10 cellular contexts compared by ENCODE assay signal in the genomic region with DNA sequence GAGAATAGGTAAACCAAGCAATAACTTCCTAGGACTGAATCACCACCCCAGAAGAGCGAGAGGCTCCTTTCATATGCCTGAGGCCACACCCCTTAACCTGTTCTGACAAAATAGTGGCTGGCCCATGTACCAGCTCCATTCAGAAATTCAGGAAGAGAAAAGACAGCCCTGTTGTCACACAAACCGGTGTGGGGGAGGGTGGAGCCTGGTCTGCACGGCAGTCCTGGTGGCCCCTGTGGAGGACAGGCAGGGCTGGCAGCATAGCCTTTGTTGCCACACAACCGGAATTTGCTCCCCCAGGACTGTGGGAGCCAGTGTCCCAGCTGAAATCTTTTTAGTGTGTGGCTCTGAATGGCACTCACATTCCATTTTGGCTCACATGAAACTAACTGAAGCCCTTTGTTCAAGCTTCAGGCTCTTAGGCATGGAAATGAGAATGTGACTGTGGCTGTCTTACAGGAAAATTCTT. TPM values are rescaled to one million over a fixed set of nuclear protein-coding genes. Genes with fewer than 3 reads are reported as not detected.
DNase-seq lines count a peak whose midpoint lies in the region; FAIRE-seq and TF ChIP-seq lines count a peak whose summit lies in the region.
"Had no signal": no experiment of that assay in that cellular context is flagged by ENCODE, and none has a peak within 500 bp of the region (broad histone marks: within the 10 kb centered on the region; RNA-seq: fewer than 3 reads in every experiment).

No MANE protein-coding gene starts in this region.

- peak overlapping the region; percentile 83 for H3K27ac Mint-ChIP-seq in activated T-cell treated with anti-CD3 and anti-CD28 coated beads, Interleukin-2, amount 50 U/mL, for 24 hours
- H3K27ac Mint-ChIP-seq in astrocyte (ENCODE audit: unreplicated experiment), result peak overlapping the region; percentile 59

- H3K27me3 ChIP-seq in astrocyte (ENCODE audit: insufficient read depth, low read length) (no peaks in the 10 kb centered on the region), transverse colon (no peaks in the 10 kb centered on the region)

- peaks cover 85% of the 10 kb centered on the region for H3K36me3 Mint-ChIP-seq in activated T-cell treated with anti-CD3 and anti-CD28 coated beads, Interleukin-2, amount 50 U/mL, for 24 hours (ENCODE audit: low read depth)
- peaks cover 4% of the 10 kb centered on the region for H3K36me3 Mint-ChIP-seq in astrocyte (ENCODE audit: low read depth, unreplicated experiment)

- TF ChIP-seq CTCF in astrocyte (IDR thresholded peaks at IDR 0.05; ENCODE audit: insufficient read depth, low read depth, low read length), result no peak
- no peak for TF ChIP-seq CTCF in transverse colon (IDR thresholded peaks at IDR 0.05)

- TF ChIP-seq EP300 in transverse colon (IDR thresholded peaks at IDR 0.05; ENCODE audit: low read depth), result no peak

- H3K27ac ChIP-seq in astrocyte (ENCODE audit: low read depth, low read length), result no peak overlapping the region
- peak overlapping the region; percentile 6 to 49 (median 37) for H3K27ac ChIP-seq in transverse colon

- no peak overlapping the region for H3K4me2 ChIP-seq in astrocyte (ENCODE audit: low read length)

- H3K4me3 ChIP-seq in astrocyte (ENCODE audit: insufficient read depth, low read depth, low read length) (no peak overlapping the region), transverse colon (no peak overlapping the region)

- H3K9me3 Mint-ChIP-seq in activated T-cell treated with anti-CD3 and anti-CD28 coated beads, Interleukin-2, amount 50 U/mL, for 24 hours, result no peaks in the 10 kb centered on the region
- no peaks in the 10 kb centered on the region for H3K9me3 Mint-ChIP-seq in astrocyte (ENCODE audit: unreplicated experiment)

- H3K9me3 ChIP-seq in astrocyte (ENCODE audit: insufficient read depth, low read depth, low read length) (no peaks in the 10 kb centered on the region), transverse colon (no peaks in the 10 kb centered on the region)

- no peak overlapping the region for H3K9ac ChIP-seq in astrocyte (ENCODE audit: low read length)

- no peak for TF ChIP-seq POLR2A in transverse colon (IDR thresholded peaks at IDR 0.05)

- peaks cover 36% of the 10 kb centered on the region for H3K4me1 Mint-ChIP-seq in activated T-cell treated with anti-CD3 and anti-CD28 coated beads, Interleukin-2, amount 50 U/mL, for 24 hours (ENCODE audit: low read depth)
- H3K4me1 Mint-ChIP-seq in astrocyte (ENCODE audit: low read depth, unreplicated experiment), result peaks cover 37% of the 10 kb centered on the region

- no peak for FAIRE-seq in astrocyte (lab: Jason Lieb, UNC)
- FAIRE-seq: D721Med, TTC549 had no signal

- intact Hi-C loops in transverse colon (cut with DNase I; ENCODE audit: low total_unique reads), result no loop called here

- peaks cover 24% of the 10 kb centered on the region for H3K36me3 ChIP-seq in astrocyte (ENCODE audit: insufficient read depth, low read length)
- H3K36me3 ChIP-seq in transverse colon, result peaks cover 0 to 27% (median 7%) of the 10 kb centered on the region in 4 donors

- H3K27me3 Mint-ChIP-seq in activated T-cell treated with anti-CD3 and anti-CD28 coated beads, Interleukin-2, amount 50 U/mL, for 24 hours, result no peaks in the 10 kb centered on the region
- no peaks in the 10 kb centered on the region for H3K27me3 Mint-ChIP-seq in astrocyte (ENCODE audit: low read depth, unreplicated experiment)

- H4K20me1 ChIP-seq in astrocyte (ENCODE audit: insufficient read depth, low read length), result no peaks in the 10 kb centered on the region

- H3K4me3 Mint-ChIP-seq in activated T-cell treated with anti-CD3 and anti-CD28 coated beads, Interleukin-2, amount 50 U/mL, for 24 hours, result peak overlapping the region; percentile 4
- no peak overlapping the region for H3K4me3 Mint-ChIP-seq in astrocyte (ENCODE audit: unreplicated experiment)

- no peaks in the 10 kb centered on the region for H3K79me2 ChIP-seq in astrocyte (ENCODE audit: insufficient read depth, low read length)

- no peak overlapping the region for H2AFZ ChIP-seq in astrocyte (ENCODE audit: low read depth, low read length)

- peaks cover 4% of the 10 kb centered on the region for H3K4me1 ChIP-seq in astrocyte (ENCODE audit: insufficient read depth, low read length)
- peaks cover 5 to 15% (median 11%) of the 10 kb centered on the region in 4 donors for H3K4me1 ChIP-seq in transverse colon

- in situ Hi-C loops in transverse colon (cut with MboI; ENCODE audit: low pct_ligation_motif_present in 1 of 4, low pct_unique_long_range_greater_than_20kb in 1 of 4, low sequenced_read_pairs in 3 of 4), result loop anchor here in 2 of 4 donors (25.0 kb wide), 2 partner anchors 135 to 285 kb away; partner anchors contain the start of gene MFGE8 (in 1 of the 2)

- no peak for DNase-seq in activated T-cell treated with anti-CD3 and anti-CD28 coated beads, Interleukin-2, amount 50 U/mL, for 24 hours
- no peak for DNase-seq in activated T-cell treated with anti-CD3 and anti-CD28 coated beads, Interleukin-2, amount 50 U/mL, for 1 hour
- DNase-seq in astrocyte (ENCODE audit: low read depth) (no peak), left kidney (ENCODE audit: low read depth, low spot score) (peak; percentile 51), transverse colon (peak; percentile 41), GDM1 (lab: John Stamatoyannopoulos, UW) (no peak), GF-D8 (lab: John Stamatoyannopoulos, UW) (no peak)
- DNase-seq in stimulated activated naive CD4-positive, alpha-beta T cell (lab: John Stamatoyannopoulos, UW), result no peak

- 39 to 46% methylated on average over 2 to 4 of the region's 4 CpGs for WGBS in transverse colon (ENCODE audit: low coverage in 1 of 2), 2 donors

RNA-seq across cellular contexts. Expression of gene RLBP1, which starts 23.8 kb away (rescaled TPM):
- total RNA-seq in astrocyte (not detected in 2 replicates), transverse colon (not detected)

RNA-seq across cellular contexts. Expression of gene FANCI, which starts 46.2 kb away (rescaled TPM):
- total RNA-seq in astrocyte (7.8 and 10.6 TPM in 2 replicates), transverse colon (10 to 100 TPM in 1 of 4 donors, 1 to 10 TPM in 3; 3.7 to 10.3 (median 4.5) TPM)

Comparison
In these comparisons a context has a peak if more than half of its experiments do, and no peak if none do; other contexts are left out.
1. DNase-seq: peak in left kidney (single experiment) and transverse colon (single experiment); none in activated T-cell treated with anti-CD3 and anti-CD28 coated beads, Interleukin-2, amount 50 U/mL, for 24 hours (single experiment), activated T-cell treated with anti-CD3 and anti-CD28 coated beads, Interleukin-2, amount 50 U/mL, for 1 hour (single experiment), astrocyte (single experiment), stimulated activated naive CD4-positive, alpha-beta T cell (0 of 6), GDM1 (single experiment) and GF-D8 (single experiment).